37 cellular contexts compared by ENCODE assay signal in genomic region chr2:235102987-235103386, GRCh38.
"Had no signal": no experiment of that assay in that cellular context is flagged by ENCODE, and none has a peak within 500 bp of the region (broad histone marks: within the 10 kb centered on the region; RNA-seq: fewer than 3 reads in every experiment).

No MANE protein-coding gene starts in this region.

- H3K27me3 ChIP-seq: ascending aorta, cardiac muscle cell had no signal

- H3K36me3 ChIP-seq: ascending aorta, cardiac muscle cell, WERI-Rb-1 had no signal

- H3K4me1 Mint-ChIP-seq: activated CD4-positive, alpha-beta memory T cell treated with anti-CD3 and anti-CD28 coated beads, Interleukin-2, amount 10 ng/mL, durations not matched to agents 7 days and 5 days; activated CD4-positive, alpha-beta T cell treated with anti-CD3 and anti-CD28 coated beads for 36 hours; activated CD4-positive, alpha-beta T cell treated with anti-CD3 and anti-CD28 coated beads, Interleukin-2, amount 10 ng/mL, durations not matched to agents 7 days and 5 days; activated CD8-positive, alpha-beta memory T cell treated with anti-CD3 and anti-CD28 coated beads, Interleukin-2, amount 10 ng/mL, durations not matched to agents 7 days and 5 days; activated naive CD4-positive, alpha-beta T cell treated with anti-CD3 and anti-CD28 coated beads, Interleukin-2, amount 10 ng/mL, durations not matched to agents 7 days and 5 days; activated naive CD4-positive, alpha-beta T cell treated with anti-CD3 and anti-CD28 coated beads, Interleukin-2, amount 50 U/mL, for 24 hours; activated naive CD8-positive, alpha-beta T cell treated with anti-CD3 and anti-CD28 coated beads, Interleukin-2, amount 10 ng/mL, durations not matched to agents 7 days and 5 days; activated naive CD8-positive, alpha-beta T cell treated with anti-CD3 and anti-CD28 coated beads, Interleukin-2, amount 50 U/mL, for 24 hours; central memory CD8-positive, alpha-beta T cell had no signal

- H3K4me3 Mint-ChIP-seq: activated CD4-positive, alpha-beta memory T cell treated with anti-CD3 and anti-CD28 coated beads, Interleukin-2, amount 10 ng/mL, durations not matched to agents 7 days and 5 days; activated CD4-positive, alpha-beta T cell treated with anti-CD3 and anti-CD28 coated beads for 36 hours; activated CD4-positive, alpha-beta T cell treated with anti-CD3 and anti-CD28 coated beads, Interleukin-2, amount 10 ng/mL, durations not matched to agents 7 days and 5 days; activated CD8-positive, alpha-beta memory T cell treated with anti-CD3 and anti-CD28 coated beads, Interleukin-2, amount 10 ng/mL, durations not matched to agents 7 days and 5 days; activated CD8-positive, alpha-beta T cell treated with anti-CD3 and anti-CD28 coated beads, Interleukin-2, amount 10 ng/mL, durations not matched to agents 7 days and 5 days; activated naive CD4-positive, alpha-beta T cell treated with anti-CD3 and anti-CD28 coated beads, Interleukin-2, amount 10 ng/mL, durations not matched to agents 7 days and 5 days; activated naive CD4-positive, alpha-beta T cell treated with anti-CD3 and anti-CD28 coated beads, Interleukin-2, amount 50 U/mL, for 24 hours; activated naive CD8-positive, alpha-beta T cell; activated naive CD8-positive, alpha-beta T cell treated with anti-CD3 and anti-CD28 coated beads, Interleukin-2, amount 10 ng/mL, durations not matched to agents 7 days and 5 days; activated naive CD8-positive, alpha-beta T cell treated with anti-CD3 and anti-CD28 coated beads, Interleukin-2, amount 50 U/mL, for 24 hours; activated T-cell treated with anti-CD3 and anti-CD28 coated beads, Interleukin-2, amount 50 U/mL, for 24 hours; brain; central memory CD8-positive, alpha-beta T cell; T-helper 1 cell treated with Interleukin-12 subunit alpha and Interleukin-12 subunit beta and Interleukin-4 antibody, amounts not matched to agents 30 μg/mL and 1 μg/mL, for 36 hours; T-helper 2 cell treated with Interferon-gamma antibody and Interleukin-4, amounts not matched to agents 5 μg/mL and 100 μg/mL, for 36 hours; WTC11 had no signal

- H3K27ac Mint-ChIP-seq: activated CD4-positive, alpha-beta memory T cell treated with anti-CD3 and anti-CD28 coated beads, Interleukin-2, amount 10 ng/mL, durations not matched to agents 7 days and 5 days; activated CD4-positive, alpha-beta T cell treated with anti-CD3 and anti-CD28 coated beads for 36 hours; activated CD4-positive, alpha-beta T cell treated with anti-CD3 and anti-CD28 coated beads, Interleukin-2, amount 10 ng/mL, durations not matched to agents 7 days and 5 days; activated CD8-positive, alpha-beta memory T cell treated with anti-CD3 and anti-CD28 coated beads, Interleukin-2, amount 10 ng/mL, durations not matched to agents 7 days and 5 days; activated CD8-positive, alpha-beta T cell treated with anti-CD3 and anti-CD28 coated beads, Interleukin-2, amount 10 ng/mL, durations not matched to agents 7 days and 5 days; activated naive CD4-positive, alpha-beta T cell treated with anti-CD3 and anti-CD28 coated beads, Interleukin-2, amount 10 ng/mL, durations not matched to agents 7 days and 5 days; activated naive CD4-positive, alpha-beta T cell treated with anti-CD3 and anti-CD28 coated beads, Interleukin-2, amount 50 U/mL, for 24 hours; activated naive CD8-positive, alpha-beta T cell; activated naive CD8-positive, alpha-beta T cell treated with anti-CD3 and anti-CD28 coated beads, Interleukin-2, amount 10 ng/mL, durations not matched to agents 7 days and 5 days; activated naive CD8-positive, alpha-beta T cell treated with anti-CD3 and anti-CD28 coated beads, Interleukin-2, amount 50 U/mL, for 24 hours; activated T-cell treated with anti-CD3 and anti-CD28 coated beads, Interleukin-2, amount 50 U/mL, for 24 hours; activated T-helper 2 cell treated with anti-CD3 and anti-CD28 coated beads, Interferon-gamma antibody, Interleukin-2, Interleukin-4, amounts not matched to agents 10 μg/mL and 5 μg/mL and 100 μg/mL, durations not matched to agents 14 hours and 24 hours and 36 hours; T-helper 1 cell treated with Interleukin-12 subunit alpha and Interleukin-12 subunit beta and Interleukin-4 antibody, amounts not matched to agents 30 μg/mL and 1 μg/mL, for 36 hours; T-helper 2 cell treated with Interferon-gamma antibody and Interleukin-4, amounts not matched to agents 5 μg/mL and 100 μg/mL, for 36 hours; WTC11 had no signal

- H3K4me3 ChIP-seq: ascending aorta, cardiac muscle cell had no signal

- ATAC-seq: activated CD4-positive, alpha-beta T cell treated with anti-CD3 and anti-CD28 coated beads for 36 hours; activated CD4-positive, CD25-positive, alpha-beta regulatory T cell treated with anti-CD3 and anti-CD28 coated beads, Interleukin-2, amount 50 U/mL, for 24 hours; activated CD8-positive, alpha-beta memory T cell treated with anti-CD3 and anti-CD28 coated beads, Interleukin-2, amount 10 ng/mL, durations not matched to agents 7 days and 5 days; activated CD8-positive, alpha-beta T cell treated with anti-CD3 and anti-CD28 coated beads, Interleukin-2, amount 10 ng/mL, durations not matched to agents 7 days and 5 days; activated naive CD8-positive, alpha-beta T cell treated with anti-CD3 and anti-CD28 coated beads, Interleukin-2, amount 50 U/mL, for 24 hours; WTC11 had no signal

- H3K27me3 Mint-ChIP-seq: activated CD4-positive, alpha-beta memory T cell treated with anti-CD3 and anti-CD28 coated beads, Interleukin-2, amount 10 ng/mL, durations not matched to agents 7 days and 5 days; brain had no signal

- H3K36me3 Mint-ChIP-seq: activated CD8-positive, alpha-beta memory T cell treated with anti-CD3 and anti-CD28 coated beads, Interleukin-2, amount 10 ng/mL, durations not matched to agents 7 days and 5 days; activated naive CD4-positive, alpha-beta T cell treated with anti-CD3 and anti-CD28 coated beads, Interleukin-2, amount 10 ng/mL, durations not matched to agents 7 days and 5 days; activated naive CD4-positive, alpha-beta T cell treated with anti-CD3 and anti-CD28 coated beads, Interleukin-2, amount 50 U/mL, for 24 hours; activated naive CD8-positive, alpha-beta T cell; activated naive CD8-positive, alpha-beta T cell treated with anti-CD3 and anti-CD28 coated beads, Interleukin-2, amount 10 ng/mL, durations not matched to agents 7 days and 5 days; brain; WTC11 had no signal

- H3K9me3 ChIP-seq: ascending aorta had no signal

- DNase-seq: activated CD4-positive, alpha-beta memory T cell treated with anti-CD3 and anti-CD28 coated beads, Interleukin-2, amount 10 ng/mL, durations not matched to agents 7 days and 5 days; activated CD4-positive, alpha-beta T cell treated with anti-CD3 and anti-CD28 coated beads for 1 hour; activated CD4-positive, alpha-beta T cell treated with anti-CD3 and anti-CD28 coated beads for 36 hours; activated CD4-positive, alpha-beta T cell treated with anti-CD3 and anti-CD28 coated beads for 48 hours; activated CD4-positive, alpha-beta T cell treated with anti-CD3 and anti-CD28 coated beads, Interleukin-2, amount 10 ng/mL, durations not matched to agents 7 days and 5 days; activated CD4-positive, alpha-beta T cell treated with anti-CD3 and anti-CD28 coated beads, Interleukin-2, amount 50 U/mL, for 48 hours; activated CD4-positive, CD25-positive, alpha-beta regulatory T cell; activated CD8-positive, alpha-beta memory T cell treated with anti-CD3 and anti-CD28 coated beads, Interleukin-2, amount 10 ng/mL, durations not matched to agents 7 days and 5 days; activated CD8-positive, alpha-beta memory T cell treated with anti-CD3 and anti-CD28 coated beads, Interleukin-2, amount 50 U/mL, for 48 hours; activated CD8-positive, alpha-beta T cell treated with anti-CD3 and anti-CD28 coated beads, Interleukin-2, amount 10 ng/mL, durations not matched to agents 7 days and 5 days; activated effector memory CD4-positive, alpha-beta T cell treated with Interleukin-2 at 50 U/mL for 16 hours; activated gamma-delta T cell; activated naive CD4-positive, alpha-beta T cell treated with anti-CD3 and anti-CD28 coated beads, Interleukin-2, amount 10 ng/mL, durations not matched to agents 7 days and 5 days; activated naive CD4-positive, alpha-beta T cell treated with Interleukin-2 at 50 U/mL for 16 hours; activated naive CD8-positive, alpha-beta T cell treated with anti-CD3 and anti-CD28 coated beads, Interleukin-2, amount 10 ng/mL, durations not matched to agents 7 days and 5 days; activated naive CD8-positive, alpha-beta T cell treated with anti-CD3 and anti-CD28 coated beads, Interleukin-2, amount 50 U/mL, for 24 hours; activated T-cell treated with anti-CD3 and anti-CD28 coated beads, Interleukin-2, amount 50 U/mL, for 24 hours; activated T-cell treated with anti-CD3 and anti-CD28 coated beads, Interleukin-2, amount 50 U/mL, for 48 hours; amygdala; anterior cingulate cortex; caudate nucleus; cerebellar nuclear complex; T-helper 1 cell; T-helper 2 cell; T-helper 9 cell; WERI-Rb-1 had no signal

- H3K4me1 ChIP-seq: ascending aorta had no signal

- H3K27ac ChIP-seq: ascending aorta, cardiac muscle cell, WERI-Rb-1 had no signal

- H3K9me3 Mint-ChIP-seq: activated CD4-positive, alpha-beta memory T cell treated with anti-CD3 and anti-CD28 coated beads, Interleukin-2, amount 10 ng/mL, durations not matched to agents 7 days and 5 days; activated CD4-positive, alpha-beta T cell treated with anti-CD3 and anti-CD28 coated beads, Interleukin-2, amount 10 ng/mL, durations not matched to agents 7 days and 5 days; activated naive CD4-positive, alpha-beta T cell treated with anti-CD3 and anti-CD28 coated beads, Interleukin-2, amount 10 ng/mL, durations not matched to agents 7 days and 5 days; activated naive CD4-positive, alpha-beta T cell treated with anti-CD3 and anti-CD28 coated beads, Interleukin-2, amount 50 U/mL, for 24 hours; activated naive CD8-positive, alpha-beta T cell treated with anti-CD3 and anti-CD28 coated beads, Interleukin-2, amount 10 ng/mL, durations not matched to agents 7 days and 5 days; activated naive CD8-positive, alpha-beta T cell treated with anti-CD3 and anti-CD28 coated beads, Interleukin-2, amount 50 U/mL, for 24 hours; activated T-cell treated with anti-CD3 and anti-CD28 coated beads, Interleukin-2, amount 50 U/mL, for 24 hours; activated T-helper 2 cell treated with anti-CD3 and anti-CD28 coated beads, Interferon-gamma antibody, Interleukin-2, Interleukin-4, amounts not matched to agents 10 μg/mL and 5 μg/mL and 100 μg/mL, durations not matched to agents 14 hours and 24 hours and 36 hours; central memory CD8-positive, alpha-beta T cell; T-helper 1 cell treated with Interleukin-12 subunit alpha and Interleukin-12 subunit beta and Interleukin-4 antibody, amounts not matched to agents 30 μg/mL and 1 μg/mL, for 36 hours; T-helper 2 cell treated with Interferon-gamma antibody and Interleukin-4, amounts not matched to agents 5 μg/mL and 100 μg/mL, for 36 hours; WTC11 had no signal
